ENCODE assay signal across 1 cellular context in genomic region chr20:325889-326644, GRCh38.
TF ChIP-seq lines count a peak whose summit lies in the region.

No MANE protein-coding gene starts in this region.

TF ChIP-seq in WTC11, 78 proteins besides CTCF, POLR2A, EP300 and RAD21 (continued from another document):
- TF ChIP-seq SMAD3 (CRISPR knock-in tag; IDR thresholded peaks at IDR 0.05; ENCODE audit: borderline replicate concordance) (no peak), RELA (CRISPR knock-in tag; IDR thresholded peaks at IDR 0.05; ENCODE audit: borderline replicate concordance) (no peak), ZNF121 (CRISPR knock-in tag; IDR thresholded peaks at IDR 0.05) (no peak), GRHL2 (CRISPR knock-in tag; IDR thresholded peaks at IDR 0.05; ENCODE audit: insufficient replicate concordance, severe bottlenecking) (no peak), EMX1 (CRISPR knock-in tag; IDR thresholded peaks at IDR 0.05) (no peak), ZNF281 (CRISPR knock-in tag; IDR thresholded peaks at IDR 0.05) (no peak), RORB (CRISPR knock-in tag; IDR thresholded peaks at IDR 0.05) (no peak), ELF4 (CRISPR knock-in tag; IDR thresholded peaks at IDR 0.05; ENCODE audit: low read depth) (no peak), ZNF396 (CRISPR knock-in tag; IDR thresholded peaks at IDR 0.05; ENCODE audit: borderline replicate concordance) (no peak), PRRX2 (CRISPR knock-in tag; IDR thresholded peaks at IDR 0.05) (no peak), ZBTB21 (CRISPR knock-in tag; IDR thresholded peaks at IDR 0.05; ENCODE audit: borderline replicate concordance) (no peak), TCF7 (CRISPR knock-in tag; IDR thresholded peaks at IDR 0.05; ENCODE audit: low read depth) (no peak), GABPB1 (CRISPR knock-in tag; IDR thresholded peaks at IDR 0.05) (peak; percentile 25), ZNF532 (CRISPR knock-in tag; IDR thresholded peaks at IDR 0.05; ENCODE audit: borderline replicate concordance) (no peak), IRF2 (CRISPR knock-in tag; IDR thresholded peaks at IDR 0.05; ENCODE audit: borderline replicate concordance, low read depth) (no peak), ETV6 (CRISPR knock-in tag; IDR thresholded peaks at IDR 0.05) (peak; percentile 31; the same call in 1 of the 2 replicates), NFE2L1 (CRISPR knock-in tag; IDR thresholded peaks at IDR 0.05) (no peak)
- TF ChIP-seq, protein P1, sequence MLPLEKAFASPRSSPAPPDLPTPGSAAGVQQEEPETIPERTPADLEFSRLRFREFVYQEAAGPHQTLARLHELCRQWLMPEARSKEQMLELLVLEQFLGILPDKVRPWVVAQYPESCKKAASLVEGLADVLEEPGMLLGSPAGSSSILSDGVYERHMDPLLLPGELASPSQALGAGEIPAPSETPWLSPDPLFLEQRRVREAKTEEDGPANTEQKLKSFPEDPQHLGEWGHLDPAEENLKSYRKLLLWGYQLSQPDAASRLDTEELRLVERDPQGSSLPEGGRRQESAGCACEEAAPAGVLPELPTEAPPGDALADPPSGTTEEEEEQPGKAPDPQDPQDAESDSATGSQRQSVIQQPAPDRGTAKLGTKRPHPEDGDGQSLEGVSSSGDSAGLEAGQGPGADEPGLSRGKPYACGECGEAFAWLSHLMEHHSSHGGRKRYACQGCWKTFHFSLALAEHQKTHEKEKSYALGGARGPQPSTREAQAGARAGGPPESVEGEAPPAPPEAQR (CRISPR knock-in tag; IDR thresholded peaks at IDR 0.05): no peak
- TF ChIP-seq, protein P2, sequence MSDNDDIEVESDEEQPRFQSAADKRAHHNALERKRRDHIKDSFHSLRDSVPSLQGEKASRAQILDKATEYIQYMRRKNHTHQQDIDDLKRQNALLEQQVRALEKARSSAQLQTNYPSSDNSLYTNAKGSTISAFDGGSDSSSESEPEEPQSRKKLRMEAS (CRISPR knock-in tag; IDR thresholded peaks at IDR 0.05): no peak
- TF ChIP-seq, protein P3, sequence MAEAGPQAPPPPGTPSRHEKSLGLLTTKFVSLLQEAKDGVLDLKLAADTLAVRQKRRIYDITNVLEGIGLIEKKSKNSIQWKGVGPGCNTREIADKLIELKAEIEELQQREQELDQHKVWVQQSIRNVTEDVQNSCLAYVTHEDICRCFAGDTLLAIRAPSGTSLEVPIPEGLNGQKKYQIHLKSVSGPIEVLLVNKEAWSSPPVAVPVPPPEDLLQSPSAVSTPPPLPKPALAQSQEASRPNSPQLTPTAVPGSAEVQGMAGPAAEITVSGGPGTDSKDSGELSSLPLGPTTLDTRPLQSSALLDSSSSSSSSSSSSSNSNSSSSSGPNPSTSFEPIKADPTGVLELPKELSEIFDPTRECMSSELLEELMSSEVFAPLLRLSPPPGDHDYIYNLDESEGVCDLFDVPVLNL (CRISPR knock-in tag; IDR thresholded peaks at IDR 0.05; ENCODE audit: borderline replicate concordance, low read depth): no peak
- TF ChIP-seq, protein P4, sequence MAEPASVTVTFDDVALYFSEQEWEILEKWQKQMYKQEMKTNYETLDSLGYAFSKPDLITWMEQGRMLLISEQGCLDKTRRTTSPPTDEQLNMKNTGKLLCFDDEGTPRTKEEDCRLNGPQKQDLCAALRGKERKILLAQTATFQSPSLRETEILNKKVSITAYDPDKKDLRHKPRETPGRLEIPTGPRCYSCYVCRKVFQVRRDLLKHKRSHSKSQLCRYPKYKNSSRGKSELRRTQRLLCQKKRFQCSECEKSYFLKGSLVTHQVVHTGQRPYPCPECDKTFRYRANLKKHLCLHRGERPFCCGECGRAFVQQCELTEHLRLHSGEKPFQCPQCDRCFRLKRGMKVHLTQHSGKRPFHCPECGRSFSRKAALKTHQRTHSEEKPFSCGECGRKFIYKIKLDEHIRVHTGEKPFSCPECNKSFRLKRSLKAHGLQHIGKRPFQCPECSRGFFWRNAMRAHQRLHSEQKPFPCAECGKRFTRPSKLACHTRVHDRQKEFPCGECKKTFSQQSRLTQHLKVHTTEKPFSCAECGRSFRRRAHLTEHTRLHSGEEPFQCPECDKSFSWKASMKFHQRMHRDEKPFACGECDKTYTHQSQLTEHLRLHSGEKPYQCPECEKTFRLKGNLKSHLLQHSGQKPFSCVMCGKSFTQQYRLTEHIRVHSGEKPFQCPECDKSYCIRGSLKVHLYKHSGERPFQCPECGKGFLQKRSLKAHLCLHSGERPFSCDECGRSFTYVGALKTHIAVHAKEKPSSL (CRISPR knock-in tag; conservative IDR thresholded peaks at IDR 0.05): no peak
- TF ChIP-seq, protein P5, sequence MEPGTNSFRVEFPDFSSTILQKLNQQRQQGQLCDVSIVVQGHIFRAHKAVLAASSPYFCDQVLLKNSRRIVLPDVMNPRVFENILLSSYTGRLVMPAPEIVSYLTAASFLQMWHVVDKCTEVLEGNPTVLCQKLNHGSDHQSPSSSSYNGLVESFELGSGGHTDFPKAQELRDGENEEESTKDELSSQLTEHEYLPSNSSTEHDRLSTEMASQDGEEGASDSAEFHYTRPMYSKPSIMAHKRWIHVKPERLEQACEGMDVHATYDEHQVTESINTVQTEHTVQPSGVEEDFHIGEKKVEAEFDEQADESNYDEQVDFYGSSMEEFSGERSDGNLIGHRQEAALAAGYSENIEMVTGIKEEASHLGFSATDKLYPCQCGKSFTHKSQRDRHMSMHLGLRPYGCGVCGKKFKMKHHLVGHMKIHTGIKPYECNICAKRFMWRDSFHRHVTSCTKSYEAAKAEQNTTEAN (CRISPR knock-in tag; IDR thresholded peaks at IDR 0.05): 0 out of 2 replicates have a peak, but pooled peaks have one; percentile 55
- TF ChIP-seq, protein P6, sequence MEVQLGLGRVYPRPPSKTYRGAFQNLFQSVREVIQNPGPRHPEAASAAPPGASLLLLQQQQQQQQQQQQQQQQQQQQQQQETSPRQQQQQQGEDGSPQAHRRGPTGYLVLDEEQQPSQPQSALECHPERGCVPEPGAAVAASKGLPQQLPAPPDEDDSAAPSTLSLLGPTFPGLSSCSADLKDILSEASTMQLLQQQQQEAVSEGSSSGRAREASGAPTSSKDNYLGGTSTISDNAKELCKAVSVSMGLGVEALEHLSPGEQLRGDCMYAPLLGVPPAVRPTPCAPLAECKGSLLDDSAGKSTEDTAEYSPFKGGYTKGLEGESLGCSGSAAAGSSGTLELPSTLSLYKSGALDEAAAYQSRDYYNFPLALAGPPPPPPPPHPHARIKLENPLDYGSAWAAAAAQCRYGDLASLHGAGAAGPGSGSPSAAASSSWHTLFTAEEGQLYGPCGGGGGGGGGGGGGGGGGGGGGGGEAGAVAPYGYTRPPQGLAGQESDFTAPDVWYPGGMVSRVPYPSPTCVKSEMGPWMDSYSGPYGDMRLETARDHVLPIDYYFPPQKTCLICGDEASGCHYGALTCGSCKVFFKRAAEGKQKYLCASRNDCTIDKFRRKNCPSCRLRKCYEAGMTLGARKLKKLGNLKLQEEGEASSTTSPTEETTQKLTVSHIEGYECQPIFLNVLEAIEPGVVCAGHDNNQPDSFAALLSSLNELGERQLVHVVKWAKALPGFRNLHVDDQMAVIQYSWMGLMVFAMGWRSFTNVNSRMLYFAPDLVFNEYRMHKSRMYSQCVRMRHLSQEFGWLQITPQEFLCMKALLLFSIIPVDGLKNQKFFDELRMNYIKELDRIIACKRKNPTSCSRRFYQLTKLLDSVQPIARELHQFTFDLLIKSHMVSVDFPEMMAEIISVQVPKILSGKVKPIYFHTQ (CRISPR knock-in tag; IDR thresholded peaks at IDR 0.05): no peak
- TF ChIP-seq, protein P7, sequence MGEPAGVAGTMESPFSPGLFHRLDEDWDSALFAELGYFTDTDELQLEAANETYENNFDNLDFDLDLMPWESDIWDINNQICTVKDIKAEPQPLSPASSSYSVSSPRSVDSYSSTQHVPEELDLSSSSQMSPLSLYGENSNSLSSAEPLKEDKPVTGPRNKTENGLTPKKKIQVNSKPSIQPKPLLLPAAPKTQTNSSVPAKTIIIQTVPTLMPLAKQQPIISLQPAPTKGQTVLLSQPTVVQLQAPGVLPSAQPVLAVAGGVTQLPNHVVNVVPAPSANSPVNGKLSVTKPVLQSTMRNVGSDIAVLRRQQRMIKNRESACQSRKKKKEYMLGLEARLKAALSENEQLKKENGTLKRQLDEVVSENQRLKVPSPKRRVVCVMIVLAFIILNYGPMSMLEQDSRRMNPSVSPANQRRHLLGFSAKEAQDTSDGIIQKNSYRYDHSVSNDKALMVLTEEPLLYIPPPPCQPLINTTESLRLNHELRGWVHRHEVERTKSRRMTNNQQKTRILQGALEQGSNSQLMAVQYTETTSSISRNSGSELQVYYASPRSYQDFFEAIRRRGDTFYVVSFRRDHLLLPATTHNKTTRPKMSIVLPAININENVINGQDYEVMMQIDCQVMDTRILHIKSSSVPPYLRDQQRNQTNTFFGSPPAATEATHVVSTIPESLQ (CRISPR knock-in tag; IDR thresholded peaks at IDR 0.05): no peak
- TF ChIP-seq, protein P8, sequence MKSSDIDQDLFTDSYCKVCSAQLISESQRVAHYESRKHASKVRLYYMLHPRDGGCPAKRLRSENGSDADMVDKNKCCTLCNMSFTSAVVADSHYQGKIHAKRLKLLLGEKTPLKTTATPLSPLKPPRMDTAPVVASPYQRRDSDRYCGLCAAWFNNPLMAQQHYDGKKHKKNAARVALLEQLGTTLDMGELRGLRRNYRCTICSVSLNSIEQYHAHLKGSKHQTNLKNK (CRISPR knock-in tag; IDR thresholded peaks at IDR 0.05): no peak
